In genomic region chr4:15771419-15772058, GRCh38 we compare ENCODE assay signal across 10 cellular contexts. TPM values are rescaled to one million over a fixed set of nuclear protein-coding genes. Genes with fewer than 3 reads are reported as not detected.
A peak's percentile ranks its signal among the peaks of the same experiment; 100 is the strongest.
DNase-seq lines count a peak whose midpoint lies in the region; ATAC-seq, FAIRE-seq and TF ChIP-seq lines count a peak whose summit lies in the region.
"Had no signal": no experiment of that assay in that cellular context is flagged by ENCODE, and none has a peak within 500 bp of the region (broad histone marks: within the 10 kb centered on the region; RNA-seq: fewer than 3 reads in every experiment).

No MANE protein-coding gene starts in this region.

- peak; percentile 81 for ATAC-seq in HG02798 (IDR thresholded peaks at IDR 0.05; ENCODE audit: poor library complexity, unreplicated experiment)
- peak; percentile 95 for ATAC-seq in stimulated activated naive CD8-positive, alpha-beta T cell treated with anti-CD3 and anti-CD28 coated beads, Interleukin-15, amount 100 ng/mL, for 72 hours
- ATAC-seq: left ventricle myocardium superior had no signal

- peak overlapping the region; percentile 49 for H3K9ac ChIP-seq in Loucy (ENCODE audit: low read depth, low read length, poor library complexity, severe bottlenecking)

- no peak for TF ChIP-seq CTCF in Loucy (conservative IDR thresholded peaks at IDR 0.05; ENCODE audit: low read length)

- H2AFZ ChIP-seq in Loucy (ENCODE audit: low read length): 0 out of 2 replicates have a peak overlapping the region, but pooled peaks have one; percentile 11

- H3K36me3 ChIP-seq in Loucy (ENCODE audit: insufficient read depth, low read length): no peaks in the 10 kb centered on the region
- H3K36me3 ChIP-seq in small intestine (ENCODE audit: control insufficient read depth in 2 of 2, insufficient read depth in 2 of 2, low read length in 2 of 2): no peaks in the 10 kb centered on the region

- peak; percentile 32 for DNase-seq in stimulated activated CD4-positive, alpha-beta T cell treated with anti-CD3 and anti-CD28 coated beads, Interleukin-15, amount 100 ng/mL, for 24 hours
- no peak for DNase-seq in stimulated activated CD4-positive, alpha-beta T cell treated with anti-CD3 and anti-CD28 coated beads, Interleukin-2, amount 100 ng/mL, for 48 hours
- DNase-seq in stimulated activated naive CD8-positive, alpha-beta T cell treated with anti-CD3 and anti-CD28 coated beads, Interleukin-15, amount 100 ng/mL, for 72 hours: peak in 1 of 2 donors; percentile 35
- DNase-seq in small intestine: no peak
- DNase-seq in EL: no peak
- DNase-seq in SIG-M5 treated with dmso at 0.1 percent for 504 hours (lab: John Stamatoyannopoulos, UW; ENCODE audit: unreplicated experiment): no peak
- DNase-seq: anterior cingulate cortex, left ventricle myocardium superior had no signal

- peak overlapping the region; percentile 59 to 84 for H3K27ac Mint-ChIP-seq in stimulated activated naive CD8-positive, alpha-beta T cell treated with anti-CD3 and anti-CD28 coated beads, Interleukin-15, amount 100 ng/mL, for 72 hours

- peak overlapping the region; percentile 36 for H3K4me2 ChIP-seq in Loucy (ENCODE audit: low read depth, low read length, poor library complexity, severe bottlenecking)

- H3K9me3 Mint-ChIP-seq in stimulated activated naive CD8-positive, alpha-beta T cell treated with anti-CD3 and anti-CD28 coated beads, Interleukin-15, amount 100 ng/mL, for 72 hours: no peaks in the 10 kb centered on the region

- H3K9me3 ChIP-seq in Loucy (ENCODE audit: insufficient read depth, low read depth, low read length): no peaks in the 10 kb centered on the region
- H3K9me3 ChIP-seq in small intestine (ENCODE audit: control insufficient read depth, low read depth): no peaks in the 10 kb centered on the region

- 0 to 16% (median 14%) methylated on average over 1 of the region's 1 CpG for WGBS in small intestine, 3 donors

- no peak overlapping the region for H3K27ac ChIP-seq in small intestine (ENCODE audit: low read depth in 1 of 2, low read length in 1 of 2)

- peaks cover 5% of the 10 kb centered on the region for H3F3A ChIP-seq in Loucy (ENCODE audit: low read depth)

- 0 out of 2 replicates have a peak, but pooled peaks cover 20% of the 10 kb centered on the region for H3K79me2 ChIP-seq in Loucy (ENCODE audit: insufficient read depth, low read length)

- H3K4me3 Mint-ChIP-seq in stimulated activated naive CD8-positive, alpha-beta T cell treated with anti-CD3 and anti-CD28 coated beads, Interleukin-15, amount 100 ng/mL, for 72 hours: peak overlapping the region; percentile 27 to 71

- H3K27me3 ChIP-seq in Loucy (ENCODE audit: insufficient read depth, low read length, poor library complexity, severe bottlenecking) (no peaks in the 10 kb centered on the region), small intestine (ENCODE audit: control insufficient read depth in 2 of 2, insufficient read depth in 2 of 2, low read length in 2 of 2) (no peaks in the 10 kb centered on the region)

- H3K4me3 ChIP-seq in Loucy (ENCODE audit: low read length, poor library complexity, severe bottlenecking) (peak overlapping the region; percentile 30), small intestine (ENCODE audit: low read depth in 1 of 2, low read length in 2 of 2) (no peak overlapping the region)

- FAIRE-seq in small intestine (lab: Jason Lieb, UNC): no peak

- H3K27me3 Mint-ChIP-seq in stimulated activated naive CD8-positive, alpha-beta T cell treated with anti-CD3 and anti-CD28 coated beads, Interleukin-15, amount 100 ng/mL, for 72 hours: peaks cover 34% of the 10 kb centered on the region

- H3K4me1 Mint-ChIP-seq in stimulated activated naive CD8-positive, alpha-beta T cell treated with anti-CD3 and anti-CD28 coated beads, Interleukin-15, amount 100 ng/mL, for 72 hours: peaks cover 81% of the 10 kb centered on the region

- no peaks in the 10 kb centered on the region for H4K20me1 ChIP-seq in Loucy (ENCODE audit: insufficient read depth, low read length, poor library complexity, severe bottlenecking)

- H3K4me1 ChIP-seq in Loucy (ENCODE audit: insufficient read depth, low read length, poor library complexity, severe bottlenecking): peaks cover 58% of the 10 kb centered on the region
- H3K4me1 ChIP-seq in small intestine (ENCODE audit: control insufficient read depth in 2 of 2, insufficient read depth in 1 of 2, low read depth in 1 of 2, low read length in 1 of 2): peaks cover 2 to 3% of the 10 kb centered on the region in 2 donors

- H3K9me2 ChIP-seq in Loucy (replicated peaks; ENCODE audit: low read depth, low read length): no peaks in the 10 kb centered on the region

RNA-seq across cellular contexts. Expression of gene CD38, which starts 6.6 kb away (rescaled TPM):
- 1 to 10 TPM in 2 of 3 donors, under 1 TPM in 1; under 0.01 to 2.5 (median 1.6) TPM for polyA plus RNA-seq in small intestine
